25 cellular contexts compared by ENCODE assay signal in genomic region chr3:5948081-5948480, GRCh38.
"Had no signal": no experiment of that assay in that cellular context is flagged by ENCODE, and none has a peak within 500 bp of the region (broad histone marks: within the 10 kb centered on the region; RNA-seq: fewer than 3 reads in every experiment).

No MANE protein-coding gene starts in this region.

- H3K27ac ChIP-seq: colonic mucosa, epithelial cell of prostate, esophagus squamous epithelium, foreskin keratinocyte, gastroesophageal sphincter, heart left ventricle, hepatocyte, left ventricle myocardium inferior, lower lobe of right lung had no signal

- H3K4me1 ChIP-seq: colonic mucosa, esophagus squamous epithelium, foreskin keratinocyte, gastroesophageal sphincter, heart left ventricle, left ventricle myocardium inferior, lower lobe of right lung had no signal

- H3K4me3 ChIP-seq: colonic mucosa, esophagus squamous epithelium, gastroesophageal sphincter, heart left ventricle, hepatocyte, left ventricle myocardium inferior, lower lobe of right lung, mucosa of descending colon had no signal

- H3K9me3 ChIP-seq: colonic mucosa, esophagus squamous epithelium, gastroesophageal sphincter, heart left ventricle, lower lobe of right lung, mucosa of descending colon had no signal

- H2AFZ ChIP-seq: hepatocyte had no signal

- H3K4me2 ChIP-seq: hepatocyte had no signal

- H3K79me2 ChIP-seq: hepatocyte had no signal

- H3K27me3 ChIP-seq: colonic mucosa, esophagus squamous epithelium, foreskin keratinocyte, gastroesophageal sphincter, heart left ventricle, hepatocyte had no signal

- DNase-seq: colonic mucosa; cortex of kidney; effector CD8-positive, alpha-beta T cell; effector memory CD8-positive, alpha-beta T cell; endodermal cell; erythroblast; esophagus squamous epithelium; foreskin keratinocyte; heart left ventricle; hypothalamus; immature natural killer cell; islet precursor cell; kidney; kidney glomerular epithelial cell; left colon; left ventricle myocardium inferior; lower lobe of right lung; mesenchymal stem cell; mucosa of descending colon; naive B cell had no signal

- H3K36me3 ChIP-seq: colonic mucosa, esophagus squamous epithelium, gastroesophageal sphincter, heart left ventricle, left ventricle myocardium inferior, lower lobe of right lung had no signal

- ATAC-seq: effector memory CD8-positive, alpha-beta T cell; esophagus mucosa; foreskin keratinocyte; gastroesophageal sphincter; heart left ventricle; left colon; left lobe of liver; lower lobe of right lung; mucosa of descending colon had no signal
